In genomic region chr3:71226565-71227281, GRCh38 we compare ENCODE assay signal across 8 cellular contexts.
DNase-seq lines count a peak whose midpoint lies in the region; ATAC-seq and TF ChIP-seq lines count a peak whose summit lies in the region.

No MANE protein-coding gene starts in this region.

- H3K79me2 ChIP-seq in OCI-LY1 (ENCODE audit: insufficient read depth, low read length): peaks cover 8% of the 10 kb centered on the region; the same call in 1 of the 2 replicates

- no peaks in the 10 kb centered on the region for H3K36me3 ChIP-seq in CD8-positive, alpha-beta T cell (ENCODE audit: insufficient read depth, low read length)
- no peaks in the 10 kb centered on the region for H3K36me3 ChIP-seq in OCI-LY1 (ENCODE audit: insufficient read depth, low read length)

- intact Hi-C loops in CD8-positive, alpha-beta T cell (cut with DNase I, micrococcal nuclease): loop anchor here (2.0 to 10.0 kb wide), 9 partner anchors 39 to 358 kb away; partner anchors contain the start of gene FOXP1 (in 1 of the 2)
- intact Hi-C loops in activated naive CD4-positive, alpha-beta T cell treated with anti-CD3 and anti-CD28 coated beads for 36 hours (cut with micrococcal nuclease): loop anchor here (1.0 to 10.0 kb wide), 16 partner anchors 37 to 1295 kb away; no protein-coding TSS in a partner anchor

- H3K9me2 ChIP-seq in OCI-LY1 (ENCODE audit: low read depth, low read length): no peaks in the 10 kb centered on the region

- CTCF ChIA-PET in CD8-positive, alpha-beta T cell (lab: Charles Lee): no interaction called here
- CTCF ChIA-PET in activated naive CD4-positive, alpha-beta T cell treated with anti-CD3 and anti-CD28 coated beads for 36 hours (lab: Charles Lee): interaction anchor here (0.8 to 1.5 kb wide), 2 partner anchors 74 to 285 kb away, joined by 3 to 4 read pairs; no protein-coding TSS in a partner anchor

- peak; percentile 57 to 86 (median 81) for DNase-seq in CD8-positive, alpha-beta T cell
- DNase-seq in activated naive CD4-positive, alpha-beta T cell treated with anti-CD3 and anti-CD28 coated beads for 36 hours: peak; percentile 95
- DNase-seq in lung microvascular endothelial cell (ENCODE audit: low read depth in 2 of 2) (peak; percentile 45 to 87), DMS53 treated with DMSO at 0.1 percent for 48 hours (lab: John Stamatoyannopoulos, UW; ENCODE audit: unreplicated experiment) (no peak), NCI-H510A treated with DMSO at 0.1 percent for 48 hours (lab: John Stamatoyannopoulos, UW) (no peak)
- DNase-seq in stimulated activated CD8-positive, alpha-beta memory T cell treated with anti-CD3 and anti-CD28 coated beads, Interleukin-7, amount 100 ng/mL, for 48 hours (ENCODE audit: extremely low read depth in 1 of 2, low read depth in 1 of 2): peak; percentile 86 to 93

- peak; percentile 75 for ATAC-seq in CD8-positive, alpha-beta T cell
- peak; percentile 87 for ATAC-seq in GM21619 (IDR thresholded peaks at IDR 0.05; ENCODE audit: unreplicated experiment)

- peak overlapping the region; percentile 18 for H3K27ac ChIP-seq in CD8-positive, alpha-beta T cell (ENCODE audit: low read depth, low read length)
- H3K27ac ChIP-seq in OCI-LY1 (ENCODE audit: low read depth, low read length, poor library complexity, severe bottlenecking): peak overlapping the region; percentile 29

- H3K9ac ChIP-seq in OCI-LY1 (ENCODE audit: low read length): peak overlapping the region; percentile 19; the same call in 1 of the 2 replicates

- H3K4me3 Mint-ChIP-seq in CD8-positive, alpha-beta T cell: peak overlapping the region; percentile 73
- H3K4me3 Mint-ChIP-seq in activated naive CD4-positive, alpha-beta T cell treated with anti-CD3 and anti-CD28 coated beads for 36 hours: peak overlapping the region; percentile 77

- no peak overlapping the region for H2AFZ ChIP-seq in OCI-LY1 (ENCODE audit: low read length)

- H3K4me3 ChIP-seq in CD8-positive, alpha-beta T cell (ENCODE audit: low read depth, low read length): peak overlapping the region; percentile 0
- H3K4me3 ChIP-seq in OCI-LY1 (ENCODE audit: low read depth, low read length, poor library complexity, severe bottlenecking): peak overlapping the region; percentile 27

- peak overlapping the region; percentile 69 for H3K4me2 ChIP-seq in OCI-LY1 (ENCODE audit: low read length)

- no peaks in the 10 kb centered on the region for H3K27me3 ChIP-seq in CD8-positive, alpha-beta T cell (ENCODE audit: insufficient read depth, low read length)
- H3K27me3 ChIP-seq in OCI-LY1 (ENCODE audit: insufficient read depth, low read length): no peaks in the 10 kb centered on the region

- no peaks in the 10 kb centered on the region for H3F3A ChIP-seq in OCI-LY1 (ENCODE audit: insufficient read depth, low read length)

- peaks cover 4% of the 10 kb centered on the region for H3K9me3 Mint-ChIP-seq in CD8-positive, alpha-beta T cell
- no peaks in the 10 kb centered on the region for H3K9me3 Mint-ChIP-seq in activated naive CD4-positive, alpha-beta T cell treated with anti-CD3 and anti-CD28 coated beads for 36 hours

- POLR2A ChIA-PET in CD8-positive, alpha-beta T cell (lab: Charles Lee): interaction anchor here (0.7 to 1.0 kb wide), 2 partner anchors 16 to 127 kb away, joined by 3 to 4 read pairs; no protein-coding TSS in a partner anchor

- no peaks in the 10 kb centered on the region for H3K27me3 Mint-ChIP-seq in CD8-positive, alpha-beta T cell (ENCODE audit: low read depth)
- H3K27me3 Mint-ChIP-seq in activated naive CD4-positive, alpha-beta T cell treated with anti-CD3 and anti-CD28 coated beads for 36 hours (ENCODE audit: low read depth): no peaks in the 10 kb centered on the region

- H3K4me1 Mint-ChIP-seq in CD8-positive, alpha-beta T cell (ENCODE audit: low read depth): peaks cover 82% of the 10 kb centered on the region
- peaks cover 83% of the 10 kb centered on the region for H3K4me1 Mint-ChIP-seq in activated naive CD4-positive, alpha-beta T cell treated with anti-CD3 and anti-CD28 coated beads for 36 hours (ENCODE audit: low read depth)

- H3K36me3 Mint-ChIP-seq in CD8-positive, alpha-beta T cell: peaks cover 27% of the 10 kb centered on the region
- H3K36me3 Mint-ChIP-seq in activated naive CD4-positive, alpha-beta T cell treated with anti-CD3 and anti-CD28 coated beads for 36 hours (ENCODE audit: low read depth): peaks cover 2% of the 10 kb centered on the region

- peak overlapping the region; percentile 97 for H3K27ac Mint-ChIP-seq in CD8-positive, alpha-beta T cell
- peak overlapping the region; percentile 94 for H3K27ac Mint-ChIP-seq in activated naive CD4-positive, alpha-beta T cell treated with anti-CD3 and anti-CD28 coated beads for 36 hours

- no peaks in the 10 kb centered on the region for H4K20me1 ChIP-seq in OCI-LY1 (ENCODE audit: insufficient read depth, low read length)

- no peaks in the 10 kb centered on the region for H3K9me3 ChIP-seq in CD8-positive, alpha-beta T cell (ENCODE audit: low read length)
- no peaks in the 10 kb centered on the region for H3K9me3 ChIP-seq in OCI-LY1 (ENCODE audit: low read length)

- peaks cover 56% of the 10 kb centered on the region for H3K4me1 ChIP-seq in CD8-positive, alpha-beta T cell (ENCODE audit: insufficient read depth, low read length)
- H3K4me1 ChIP-seq in OCI-LY1 (ENCODE audit: insufficient read depth, low read length, severe bottlenecking): peaks cover 42% of the 10 kb centered on the region

- TF ChIP-seq CTCF in CD8-positive, alpha-beta T cell (IDR thresholded peaks at IDR 0.05): no peak
- no peak for TF ChIP-seq CTCF in OCI-LY1 (IDR thresholded peaks at IDR 0.05; ENCODE audit: low read length)

Comparison
In these comparisons a context has a peak if more than half of its experiments do, and no peak if none do; other contexts are left out.
1. DNase-seq: peak in CD8-positive, alpha-beta T cell (7 of 7), activated naive CD4-positive, alpha-beta T cell treated with anti-CD3 and anti-CD28 coated beads for 36 hours (single experiment), lung microvascular endothelial cell (2 of 2) and stimulated activated CD8-positive, alpha-beta memory T cell treated with anti-CD3 and anti-CD28 coated beads, Interleukin-7, amount 100 ng/mL, for 48 hours (2 of 2); none in DMS53 treated with DMSO at 0.1 percent for 48 hours (single experiment) and NCI-H510A treated with DMSO at 0.1 percent for 48 hours (single experiment).